1 cellular context compared by ENCODE assay signal in the genomic region with DNA sequence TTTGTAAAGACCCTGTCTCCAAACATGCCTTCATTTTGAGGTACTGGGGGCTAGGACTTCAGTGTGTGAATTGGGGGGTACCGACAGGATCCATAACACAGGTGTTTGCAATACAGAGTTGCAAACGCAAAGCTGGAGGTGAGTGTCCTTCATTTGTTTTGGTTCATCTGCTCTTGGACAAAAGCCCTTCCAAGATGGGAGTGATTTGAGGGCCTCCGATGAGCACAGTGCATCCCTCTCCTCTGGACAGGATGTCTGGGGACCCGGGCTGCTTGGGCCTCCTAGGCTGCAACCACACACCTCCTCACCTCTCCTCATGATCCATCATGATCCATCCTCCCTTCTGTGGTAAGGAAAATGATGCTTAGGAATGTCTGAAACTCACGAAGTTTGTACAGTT.
TF ChIP-seq lines count a peak whose summit lies in the region.

No MANE protein-coding gene starts in this region.

TF ChIP-seq in GM23338, 12 proteins besides CTCF, POLR2A, EP300 and RAD21 (continued from another document):
- TF ChIP-seq, protein P1, sequence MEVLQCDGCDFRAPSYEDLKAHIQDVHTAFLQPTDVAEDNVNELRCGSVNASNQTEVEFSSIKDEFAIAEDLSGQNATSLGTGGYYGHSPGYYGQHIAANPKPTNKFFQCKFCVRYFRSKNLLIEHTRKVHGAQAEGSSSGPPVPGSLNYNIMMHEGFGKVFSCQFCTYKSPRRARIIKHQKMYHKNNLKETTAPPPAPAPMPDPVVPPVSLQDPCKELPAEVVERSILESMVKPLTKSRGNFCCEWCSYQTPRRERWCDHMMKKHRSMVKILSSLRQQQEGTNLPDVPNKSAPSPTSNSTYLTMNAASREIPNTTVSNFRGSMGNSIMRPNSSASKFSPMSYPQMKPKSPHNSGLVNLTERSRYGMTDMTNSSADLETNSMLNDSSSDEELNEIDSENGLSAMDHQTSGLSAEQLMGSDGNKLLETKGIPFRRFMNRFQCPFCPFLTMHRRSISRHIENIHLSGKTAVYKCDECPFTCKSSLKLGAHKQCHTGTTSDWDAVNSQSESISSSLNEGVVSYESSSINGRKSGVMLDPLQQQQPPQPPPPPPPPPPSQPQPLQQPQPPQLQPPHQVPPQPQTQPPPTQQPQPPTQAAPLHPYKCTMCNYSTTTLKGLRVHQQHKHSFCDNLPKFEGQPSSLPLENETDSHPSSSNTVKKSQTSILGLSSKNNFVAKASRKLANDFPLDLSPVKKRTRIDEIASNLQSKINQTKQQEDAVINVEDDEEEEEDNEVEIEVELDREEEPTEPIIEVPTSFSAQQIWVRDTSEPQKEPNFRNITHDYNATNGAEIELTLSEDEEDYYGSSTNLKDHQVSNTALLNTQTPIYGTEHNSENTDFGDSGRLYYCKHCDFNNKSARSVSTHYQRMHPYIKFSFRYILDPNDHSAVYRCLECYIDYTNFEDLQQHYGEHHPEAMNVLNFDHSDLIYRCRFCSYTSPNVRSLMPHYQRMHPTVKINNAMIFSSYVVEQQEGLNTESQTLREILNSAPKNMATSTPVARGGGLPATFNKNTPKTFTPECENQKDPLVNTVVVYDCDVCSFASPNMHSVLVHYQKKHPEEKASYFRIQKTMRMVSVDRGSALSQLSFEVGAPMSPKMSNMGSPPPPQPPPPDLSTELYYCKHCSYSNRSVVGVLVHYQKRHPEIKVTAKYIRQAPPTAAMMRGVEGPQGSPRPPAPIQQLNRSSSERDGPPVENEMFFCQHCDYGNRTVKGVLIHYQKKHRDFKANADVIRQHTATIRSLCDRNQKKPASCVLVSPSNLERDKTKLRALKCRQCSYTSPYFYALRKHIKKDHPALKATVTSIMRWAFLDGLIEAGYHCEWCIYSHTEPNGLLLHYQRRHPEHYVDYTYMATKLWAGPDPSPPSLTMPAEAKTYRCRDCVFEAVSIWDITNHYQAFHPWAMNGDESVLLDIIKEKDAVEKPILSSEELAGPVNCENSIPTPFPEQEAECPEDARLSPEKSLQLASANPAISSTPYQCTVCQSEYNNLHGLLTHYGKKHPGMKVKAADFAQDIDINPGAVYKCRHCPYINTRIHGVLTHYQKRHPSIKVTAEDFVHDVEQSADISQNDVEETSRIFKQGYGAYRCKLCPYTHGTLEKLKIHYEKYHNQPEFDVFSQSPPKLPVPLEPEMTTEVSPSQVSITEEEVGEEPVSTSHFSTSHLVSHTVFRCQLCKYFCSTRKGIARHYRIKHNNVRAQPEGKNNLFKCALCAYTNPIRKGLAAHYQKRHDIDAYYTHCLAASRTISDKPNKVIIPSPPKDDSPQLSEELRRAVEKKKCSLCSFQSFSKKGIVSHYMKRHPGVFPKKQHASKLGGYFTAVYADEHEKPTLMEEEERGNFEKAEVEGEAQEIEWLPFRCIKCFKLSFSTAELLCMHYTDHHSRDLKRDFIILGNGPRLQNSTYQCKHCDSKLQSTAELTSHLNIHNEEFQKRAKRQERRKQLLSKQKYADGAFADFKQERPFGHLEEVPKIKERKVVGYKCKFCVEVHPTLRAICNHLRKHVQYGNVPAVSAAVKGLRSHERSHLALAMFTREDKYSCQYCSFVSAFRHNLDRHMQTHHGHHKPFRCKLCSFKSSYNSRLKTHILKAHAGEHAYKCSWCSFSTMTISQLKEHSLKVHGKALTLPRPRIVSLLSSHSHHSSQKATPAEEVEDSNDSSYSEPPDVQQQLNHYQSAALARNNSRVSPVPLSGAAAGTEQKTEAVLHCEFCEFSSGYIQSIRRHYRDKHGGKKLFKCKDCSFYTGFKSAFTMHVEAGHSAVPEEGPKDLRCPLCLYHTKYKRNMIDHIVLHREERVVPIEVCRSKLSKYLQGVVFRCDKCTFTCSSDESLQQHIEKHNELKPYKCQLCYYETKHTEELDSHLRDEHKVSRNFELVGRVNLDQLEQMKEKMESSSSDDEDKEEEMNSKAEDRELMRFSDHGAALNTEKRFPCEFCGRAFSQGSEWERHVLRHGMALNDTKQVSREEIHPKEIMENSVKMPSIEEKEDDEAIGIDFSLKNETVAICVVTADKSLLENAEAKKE (CRISPR knock-in tag; IDR thresholded peaks at IDR 0.05), result no peak
- TF ChIP-seq STAT1 (IDR thresholded peaks at IDR 0.05; ENCODE audit: unreplicated experiment) (no peak), NANOG (IDR thresholded peaks at IDR 0.05; ENCODE audit: borderline replicate concordance) (no peak), JUNB (IDR thresholded peaks at IDR 0.05; ENCODE audit: unreplicated experiment) (no peak), EZH2phosphoT487 (IDR thresholded peaks at IDR 0.05; ENCODE audit: unreplicated experiment) (no peak), ZNF331 (CRISPR knock-in tag; IDR thresholded peaks at IDR 0.05; ENCODE audit: low read depth) (no peak), CREB1 (CRISPR knock-in tag; IDR thresholded peaks at IDR 0.05; ENCODE audit: low read depth) (no peak)
- TF ChIP-seq, protein P2, sequence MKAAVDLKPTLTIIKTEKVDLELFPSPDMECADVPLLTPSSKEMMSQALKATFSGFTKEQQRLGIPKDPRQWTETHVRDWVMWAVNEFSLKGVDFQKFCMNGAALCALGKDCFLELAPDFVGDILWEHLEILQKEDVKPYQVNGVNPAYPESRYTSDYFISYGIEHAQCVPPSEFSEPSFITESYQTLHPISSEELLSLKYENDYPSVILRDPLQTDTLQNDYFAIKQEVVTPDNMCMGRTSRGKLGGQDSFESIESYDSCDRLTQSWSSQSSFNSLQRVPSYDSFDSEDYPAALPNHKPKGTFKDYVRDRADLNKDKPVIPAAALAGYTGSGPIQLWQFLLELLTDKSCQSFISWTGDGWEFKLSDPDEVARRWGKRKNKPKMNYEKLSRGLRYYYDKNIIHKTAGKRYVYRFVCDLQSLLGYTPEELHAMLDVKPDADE (IDR thresholded peaks at IDR 0.05), result no peak
